In genomic region chr1:80917225-80917624, GRCh38 we compare ENCODE assay signal across 15 cellular contexts.
"Had no signal": no experiment of that assay in that cellular context is flagged by ENCODE, and none has a peak within 500 bp of the region (broad histone marks: within the 10 kb centered on the region; RNA-seq: fewer than 3 reads in every experiment).

No MANE protein-coding gene starts in this region.

- H3K27me3 ChIP-seq: esophagus squamous epithelium, right atrium auricular region had no signal

- H3K4me3 Mint-ChIP-seq: memory B cell; naive thymus-derived CD4-positive, alpha-beta T cell had no signal

- DNase-seq: effector memory CD4-positive, alpha-beta T cell; esophagus squamous epithelium; foreskin fibroblast; kidney; left cardiac atrium; left ventricle myocardium inferior; lower lobe of right lung; naive thymus-derived CD4-positive, alpha-beta T cell; posterior cingulate gyrus; small intestine; stimulated activated CD4-positive, alpha-beta T cell treated with anti-CD3 and anti-CD28 coated beads, Interleukin-12 subunit alpha, Interleukin-12 subunit beta, amount 100 ng/mL, for 4 hours; stimulated activated CD4-positive, alpha-beta T cell treated with anti-CD3 and anti-CD28 coated beads, Interleukin-2, amount 100 ng/mL, for 48 hours; stimulated activated naive CD4-positive, alpha-beta T cell treated with Interleukin-2 at 50 U/mL for 16 hours had no signal

- H3K36me3 ChIP-seq: esophagus squamous epithelium, left ventricle myocardium inferior, lower lobe of right lung, right atrium auricular region had no signal

- H3K9me3 Mint-ChIP-seq: memory B cell had no signal

- H3K27ac Mint-ChIP-seq: memory B cell; naive thymus-derived CD4-positive, alpha-beta T cell had no signal

- H3K4me1 Mint-ChIP-seq: memory B cell; naive thymus-derived CD4-positive, alpha-beta T cell had no signal

- H3K27me3 Mint-ChIP-seq: memory B cell; naive thymus-derived CD4-positive, alpha-beta T cell had no signal

- H3K36me3 Mint-ChIP-seq: memory B cell; naive thymus-derived CD4-positive, alpha-beta T cell had no signal

- H3K9me3 ChIP-seq: esophagus squamous epithelium, left ventricle myocardium inferior, lower lobe of right lung, right atrium auricular region had no signal

- H3K4me1 ChIP-seq: esophagus squamous epithelium, left ventricle myocardium inferior, lower lobe of right lung, right atrium auricular region had no signal

- H3K27ac ChIP-seq: esophagus squamous epithelium, left ventricle myocardium inferior, lower lobe of right lung, right atrium auricular region had no signal

- H3K4me3 ChIP-seq: esophagus squamous epithelium, left ventricle myocardium inferior, lower lobe of right lung, right atrium auricular region had no signal
